13 cellular contexts compared by ENCODE assay signal in genomic region chr1:200041337-200042118, GRCh38. TPM values are rescaled to one million over a fixed set of nuclear protein-coding genes. Genes with fewer than 3 reads are reported as not detected.
DNase-seq lines count a peak whose midpoint lies in the region; ATAC-seq and TF ChIP-seq lines count a peak whose summit lies in the region.
"Had no signal": no experiment of that assay in that cellular context is flagged by ENCODE, and none has a peak within 500 bp of the region (broad histone marks: within the 10 kb centered on the region; RNA-seq: fewer than 3 reads in every experiment).

No MANE protein-coding gene starts in this region.

- in situ Hi-C loops in GM13976 (cut with MboI; ENCODE audit: low sequenced_read_pairs, unreplicated experiment): no loop called here

- no peak for TF ChIP-seq CTCF in GM13976 (IDR thresholded peaks at IDR 0.05; ENCODE audit: borderline replicate concordance, control extremely low read depth, extremely low read depth, insufficient read depth, missing control alignments)
- TF ChIP-seq CTCF in left lung (IDR thresholded peaks at IDR 0.05): no peak
- TF ChIP-seq CTCF in sigmoid colon (IDR thresholded peaks at IDR 0.05): no peak
- TF ChIP-seq CTCF in OCI-LY7 (conservative IDR thresholded peaks at IDR 0.05; ENCODE audit: low read length): no peak

- TF ChIP-seq EP300 in sigmoid colon (IDR thresholded peaks at IDR 0.05): no peak

- no peak overlapping the region for H3K4me3 Mint-ChIP-seq in activated T-helper 1 cell treated with anti-CD3 and anti-CD28 coated beads, Interleukin-12 subunit alpha, Interleukin-12 subunit beta, Interleukin-2, Interleukin-4 antibody, amounts not matched to agents 30 ng/mL and 10 ng/mL and 1 ng/mL, durations not matched to agents 14 hours and 24 hours and 36 hours
- peak overlapping the region in 1 of 5 donors; percentile 3 for H3K4me3 Mint-ChIP-seq in immature natural killer cell

- intact Hi-C loops in activated T-helper 1 cell treated with anti-CD3 and anti-CD28 coated beads, Interleukin-12 subunit alpha, Interleukin-12 subunit beta, Interleukin-2, Interleukin-4 antibody, amounts not matched to agents 30 ng/mL and 10 ng/mL and 1 ng/mL, durations not matched to agents 14 hours and 24 hours and 36 hours (cut with micrococcal nuclease): no loop called here
- intact Hi-C loops in left lung (cut with DNase I): no loop called here
- intact Hi-C loops in sigmoid colon (cut with DNase I): no loop called here
- intact Hi-C loops in OCI-LY7 (cut with micrococcal nuclease; ENCODE audit: unreplicated experiment): no loop called here

- H3K36me3 ChIP-seq in left lung (no peaks in the 10 kb centered on the region), sigmoid colon (no peaks in the 10 kb centered on the region), OCI-LY7 (ENCODE audit: insufficient read depth, low read length) (no peaks in the 10 kb centered on the region)

- no peak overlapping the region for H2AFZ ChIP-seq in OCI-LY7 (ENCODE audit: low read length)

- 5 to 12% methylated on average over 35 of the region's 35 CpGs for WGBS in sigmoid colon, 2 donors

- POLR2A ChIA-PET in OCI-LY7 (lab: Charles Lee): no interaction called here

- H3K27me3 Mint-ChIP-seq in activated T-helper 1 cell treated with anti-CD3 and anti-CD28 coated beads, Interleukin-12 subunit alpha, Interleukin-12 subunit beta, Interleukin-2, Interleukin-4 antibody, amounts not matched to agents 30 ng/mL and 10 ng/mL and 1 ng/mL, durations not matched to agents 14 hours and 24 hours and 36 hours (ENCODE audit: insufficient read depth): peaks cover 79% of the 10 kb centered on the region
- peaks cover 29 to 61% (median 39%) of the 10 kb centered on the region in 3 donors for H3K27me3 Mint-ChIP-seq in immature natural killer cell (ENCODE audit: low read depth in 3 of 3)

- no peak overlapping the region for H3K4me2 ChIP-seq in OCI-LY7 (ENCODE audit: low read length)

- no peaks in the 10 kb centered on the region for H3K9me2 ChIP-seq in OCI-LY7 (ENCODE audit: insufficient read depth, low read length)

- H3K27ac Mint-ChIP-seq in activated T-helper 1 cell treated with anti-CD3 and anti-CD28 coated beads, Interleukin-12 subunit alpha, Interleukin-12 subunit beta, Interleukin-2, Interleukin-4 antibody, amounts not matched to agents 30 ng/mL and 10 ng/mL and 1 ng/mL, durations not matched to agents 14 hours and 24 hours and 36 hours: peak overlapping the region; percentile 19
- no peak overlapping the region for H3K27ac Mint-ChIP-seq in immature natural killer cell
- H3K27ac Mint-ChIP-seq: CD8-positive, alpha-beta memory T cell had no signal

- no TSS peak for BruUV-seq in OCI-LY7 (replicated peaks; lab: Mats Ljungman, UMichigan)

- no peak for ATAC-seq in left lung

- TF ChIP-seq POLR2A in sigmoid colon (IDR thresholded peaks at IDR 0.05): no peak

- no peaks in the 10 kb centered on the region for H3K9me3 ChIP-seq in left lung
- no peaks in the 10 kb centered on the region for H3K9me3 ChIP-seq in sigmoid colon
- H3K9me3 ChIP-seq in OCI-LY7 (ENCODE audit: low read length): no peaks in the 10 kb centered on the region

- CTCF ChIA-PET in OCI-LY7 (lab: Charles Lee; ENCODE audit: unreplicated experiment): no interaction called here

- H3K79me2 ChIP-seq in OCI-LY7 (ENCODE audit: insufficient read depth, low read depth, low read length): no peaks in the 10 kb centered on the region

- peak overlapping the region in 1 of 2 donors; percentile 50 for H3K4me3 ChIP-seq in left lung
- H3K4me3 ChIP-seq in sigmoid colon: peak overlapping the region in 3 of 4 donors; percentile 22 to 52 (median 30)
- H3K4me3 ChIP-seq in OCI-LY7 (ENCODE audit: low read depth, low read length, poor library complexity, severe bottlenecking): no peak overlapping the region

- H3K27ac ChIP-seq in left lung (peak overlapping the region; percentile 51 to 57), sigmoid colon (peak overlapping the region in 3 of 4 donors; percentile 7 to 35 (median 34)), OCI-LY7 (ENCODE audit: low read depth, low read length, poor library complexity, severe bottlenecking) (no peak overlapping the region), substantia nigra (ENCODE audit: low read depth, low read length, poor library complexity, severe bottlenecking) (no peak overlapping the region)
- H3K27ac ChIP-seq: epithelial cell of prostate had no signal

- H3K27me3 ChIP-seq in left lung (peaks cover 98 to 100% of the 10 kb centered on the region in 2 donors), sigmoid colon (peaks cover 53 to 100% (median 88%) of the 10 kb centered on the region in 3 donors)

- peaks cover 13 to 37% of the 10 kb centered on the region in 2 donors for H3K4me1 ChIP-seq in left lung
- peaks cover 0 to 42% (median 39%) of the 10 kb centered on the region in 4 donors for H3K4me1 ChIP-seq in sigmoid colon
- H3K4me1 ChIP-seq in OCI-LY7 (ENCODE audit: insufficient read depth, low read length, poor library complexity, severe bottlenecking): peaks cover 6% of the 10 kb centered on the region

- H3K9me3 Mint-ChIP-seq in activated T-helper 1 cell treated with anti-CD3 and anti-CD28 coated beads, Interleukin-12 subunit alpha, Interleukin-12 subunit beta, Interleukin-2, Interleukin-4 antibody, amounts not matched to agents 30 ng/mL and 10 ng/mL and 1 ng/mL, durations not matched to agents 14 hours and 24 hours and 36 hours: no peaks in the 10 kb centered on the region
- peaks cover 0 to 2% (median 0%) of the 10 kb centered on the region in 6 donors for H3K9me3 Mint-ChIP-seq in immature natural killer cell
- H3K9me3 Mint-ChIP-seq: CD8-positive, alpha-beta memory T cell had no signal

- peaks cover 6% of the 10 kb centered on the region for H3K36me3 Mint-ChIP-seq in activated T-helper 1 cell treated with anti-CD3 and anti-CD28 coated beads, Interleukin-12 subunit alpha, Interleukin-12 subunit beta, Interleukin-2, Interleukin-4 antibody, amounts not matched to agents 30 ng/mL and 10 ng/mL and 1 ng/mL, durations not matched to agents 14 hours and 24 hours and 36 hours (ENCODE audit: low read depth)
- peaks cover 0 to 3% (median 0%) of the 10 kb centered on the region in 3 donors for H3K36me3 Mint-ChIP-seq in immature natural killer cell
- H3K36me3 Mint-ChIP-seq: CD8-positive, alpha-beta memory T cell had no signal

- DNase-seq in GM13976 (ENCODE audit: low spot score) (peak; percentile 32), left lung (no peak), sigmoid colon (no peak), OCI-LY7 (ENCODE audit: low spot score) (no peak), immature natural killer cell (no peak), substantia nigra (lab: John Stamatoyannopoulos, UW) (no peak), NCI-H2029 (lab: John Stamatoyannopoulos, UW) (no peak)
- DNase-seq in activated T-helper 1 cell treated with anti-CD3 and anti-CD28 coated beads, Interleukin-12 subunit alpha, Interleukin-12 subunit beta, Interleukin-2, Interleukin-4 antibody, amounts not matched to agents 30 ng/mL and 10 ng/mL and 1 ng/mL, durations not matched to agents 14 hours and 24 hours and 36 hours (ENCODE audit: low spot score): no peak
- DNase-seq: activated CD8-positive, alpha-beta memory T cell treated with anti-CD3 and anti-CD28 coated beads, Interleukin-2, amount 50 U/mL, for 48 hours; CD8-positive, alpha-beta memory T cell; NCI-H2227 treated with DMSO at 0.1 percent for 48 hours; T1000 had no signal

- H3K4me1 Mint-ChIP-seq in activated T-helper 1 cell treated with anti-CD3 and anti-CD28 coated beads, Interleukin-12 subunit alpha, Interleukin-12 subunit beta, Interleukin-2, Interleukin-4 antibody, amounts not matched to agents 30 ng/mL and 10 ng/mL and 1 ng/mL, durations not matched to agents 14 hours and 24 hours and 36 hours (ENCODE audit: low read depth): peaks cover 27% of the 10 kb centered on the region
- H3K4me1 Mint-ChIP-seq in immature natural killer cell: peaks cover 16 to 24% of the 10 kb centered on the region in 2 donors

- no peaks in the 10 kb centered on the region for H4K20me1 ChIP-seq in OCI-LY7 (ENCODE audit: insufficient read depth, low read length)

RNA-seq across cellular contexts. Expression of gene NR5A2, which starts 14.0 kb away (rescaled TPM):
- 0.13 TPM in 1 of 2 replicates, not detected in the other for total RNA-seq in activated T-helper 1 cell treated with anti-CD3 and anti-CD28 coated beads, Interleukin-12 subunit alpha, Interleukin-12 subunit beta, Interleukin-2, Interleukin-4 antibody, amounts not matched to agents 30 ng/mL and 10 ng/mL and 1 ng/mL, durations not matched to agents 14 hours and 24 hours and 36 hours
- total RNA-seq in left lung (1 to 10 TPM; 2.8 to 3.1 TPM), sigmoid colon (1 to 10 TPM in 3 of 4 donors, under 1 TPM in 1; 0.49 to 1.9 (median 1.3) TPM), OCI-LY7 (2022) (3.9 and 5.4 TPM in 2 replicates)
- polyA plus RNA-seq in sigmoid colon (10 to 100 TPM; 10.0 to 13.8 (median 12.7) TPM), immature natural killer cell (not detected)
- total RNA-seq in OCI-LY7 (2014; rRNA removed; shearing (Covaris generic)): 1.1 and 2.3 TPM in 2 replicates
- total RNA-seq: CD8-positive, alpha-beta memory T cell had no signal
- polyA plus RNA-seq: CD8-positive, alpha-beta memory T cell had no signal

Comparison
In these comparisons a context has a peak if more than half of its experiments do, and no peak if none do; other contexts are left out.
1. H3K27ac ChIP-seq: peak in left lung (2 of 2) and sigmoid colon (3 of 4); none in OCI-LY7 (single experiment) and substantia nigra (single experiment).